In genomic region chr5:138105709-138106108, GRCh38 we compare ENCODE assay signal across 12 cellular contexts. TPM values are rescaled to one million over a fixed set of nuclear protein-coding genes. Genes with fewer than 3 reads are reported as not detected.
"Had no signal": no experiment of that assay in that cellular context is flagged by ENCODE, and none has a peak within 500 bp of the region (broad histone marks: within the 10 kb centered on the region; RNA-seq: fewer than 3 reads in every experiment).

No MANE protein-coding gene starts in this region.

- ATAC-seq: GM23338, HCT116 had no signal

- H3K9me3 ChIP-seq: HAP-1 had no signal

- H2AFZ ChIP-seq: GM23248, GM23338 had no signal

- FAIRE-seq: H1, H54 had no signal

- H3K27ac ChIP-seq: GM23248 had no signal

- H3K4me3 ChIP-seq: GM23248, GM23338, HAP-1 had no signal

- H3K9ac ChIP-seq: GM23248 had no signal

- H3K4me2 ChIP-seq: GM23338 had no signal

- H3K4me3 Mint-ChIP-seq: GM23338, H9, HFFc6 had no signal

- H3K27ac Mint-ChIP-seq: GM23338, H9, HFFc6 had no signal

- DNase-seq: GM23248, GOT3, H7, H9, HCEC 1CT, HFFc6 had no signal

- H3K9me3 Mint-ChIP-seq: GM23338, HFFc6 had no signal

- H3K36me3 ChIP-seq: HAP-1 had no signal

RNA-seq across cellular contexts. Expression of gene WNT8A, which starts 21.9 kb away (rescaled TPM):
- total RNA-seq: GM23248, GM23338, H1, H4, HFFc6 had no signal
- polyA plus RNA-seq: GM23248, GM23338 had no signal

RNA-seq across cellular contexts. Expression of gene NME5, which starts 33.5 kb away (rescaled TPM):
- total RNA-seq: GM23248, GM23338 had no signal
- polyA plus RNA-seq: GM23248 had no signal
